Comparison of ENCODE assay signal across 13 cellular contexts in the genomic region with DNA sequence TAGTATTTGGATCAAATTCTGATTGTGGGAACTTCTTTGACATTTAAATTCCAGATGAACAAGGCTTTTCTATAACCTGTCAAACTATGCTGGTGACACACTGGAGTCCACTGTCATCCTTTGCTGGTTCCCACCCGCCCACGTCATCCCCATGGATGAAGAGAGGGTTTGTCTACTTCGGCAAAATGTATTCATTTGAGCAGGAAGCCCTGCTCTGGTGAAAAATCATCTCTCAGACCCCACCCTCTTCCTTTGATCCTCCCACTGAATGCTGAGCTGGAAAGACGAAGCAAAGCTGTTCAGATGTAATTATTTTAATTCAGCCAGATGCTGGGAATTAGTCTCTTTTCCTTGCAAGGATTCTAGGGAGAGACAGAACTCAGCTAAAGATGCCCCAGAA. TPM values are rescaled to one million over a fixed set of nuclear protein-coding genes. Genes with fewer than 3 reads are reported as not detected.
A peak's percentile ranks its signal among the peaks of the same experiment; 100 is the strongest.
DNase-seq lines count a peak whose midpoint lies in the region; ATAC-seq and TF ChIP-seq lines count a peak whose summit lies in the region.
"Had no signal": no experiment of that assay in that cellular context is flagged by ENCODE, and none has a peak within 500 bp of the region (broad histone marks: within the 10 kb centered on the region; RNA-seq: fewer than 3 reads in every experiment).

No MANE protein-coding gene starts in this region.

- TF ChIP-seq CTCF in WERI-Rb-1 (IDR thresholded peaks at IDR 0.05; ENCODE audit: low read depth, low read length) (no peak), fibroblast of villous mesenchyme (IDR thresholded peaks at IDR 0.05; ENCODE audit: insufficient read depth, low read depth, low read length) (no peak)

- H3K27me3 ChIP-seq in WERI-Rb-1 (ENCODE audit: insufficient read depth, low read depth, severe bottlenecking), result no peaks in the 10 kb centered on the region
- H3K27me3 ChIP-seq: ascending aorta had no signal

- H3K27ac Mint-ChIP-seq in activated naive CD8-positive, alpha-beta T cell treated with anti-CD3 and anti-CD28 coated beads, Interleukin-2, amount 50 U/mL, for 24 hours, result no peak overlapping the region
- H3K27ac Mint-ChIP-seq in activated naive CD8-positive, alpha-beta T cell treated with anti-CD3 and anti-CD28 coated beads for 36 hours, result no peak overlapping the region

- no peaks in the 10 kb centered on the region for H3K36me3 Mint-ChIP-seq in activated naive CD8-positive, alpha-beta T cell treated with anti-CD3 and anti-CD28 coated beads, Interleukin-2, amount 50 U/mL, for 24 hours (ENCODE audit: low read depth)
- H3K36me3 Mint-ChIP-seq in activated naive CD8-positive, alpha-beta T cell treated with anti-CD3 and anti-CD28 coated beads for 36 hours, result no peaks in the 10 kb centered on the region

- no peak overlapping the region for H3K4me3 Mint-ChIP-seq in activated naive CD8-positive, alpha-beta T cell treated with anti-CD3 and anti-CD28 coated beads, Interleukin-2, amount 50 U/mL, for 24 hours
- no peak overlapping the region for H3K4me3 Mint-ChIP-seq in activated naive CD8-positive, alpha-beta T cell treated with anti-CD3 and anti-CD28 coated beads for 36 hours
- H3K4me3 Mint-ChIP-seq: activated T-cell treated with anti-CD3 and anti-CD28 coated beads, Interleukin-2, amount 50 U/mL, for 4 hours had no signal

- no peaks in the 10 kb centered on the region for H3K36me3 ChIP-seq in WERI-Rb-1
- H3K36me3 ChIP-seq: ascending aorta, prostate gland had no signal

- ATAC-seq in activated naive CD8-positive, alpha-beta T cell treated with anti-CD3 and anti-CD28 coated beads, Interleukin-2, amount 50 U/mL, for 24 hours, result no peak

- H3K9me3 Mint-ChIP-seq in activated naive CD8-positive, alpha-beta T cell treated with anti-CD3 and anti-CD28 coated beads, Interleukin-2, amount 50 U/mL, for 24 hours, result no peaks in the 10 kb centered on the region
- H3K9me3 Mint-ChIP-seq in activated naive CD8-positive, alpha-beta T cell treated with anti-CD3 and anti-CD28 coated beads for 36 hours, result no peaks in the 10 kb centered on the region
- H3K9me3 Mint-ChIP-seq: activated T-cell treated with anti-CD3 and anti-CD28 coated beads, Interleukin-2, amount 50 U/mL, for 4 hours had no signal

- 0 out of 2 replicates have a peak overlapping the region, but pooled peaks have one; percentile 1 for H3K4me3 ChIP-seq in WERI-Rb-1 (ENCODE audit: low read depth, low read length)
- no peak overlapping the region for H3K4me3 ChIP-seq in fibroblast of villous mesenchyme (ENCODE audit: low read depth, low read length)
- H3K4me3 ChIP-seq: ascending aorta, prostate gland had no signal

- no peaks in the 10 kb centered on the region for H3K9me3 ChIP-seq in WERI-Rb-1 (ENCODE audit: severe bottlenecking)
- H3K9me3 ChIP-seq: ascending aorta, prostate gland had no signal

- no peak overlapping the region for H3K27ac ChIP-seq in WERI-Rb-1
- H3K27ac ChIP-seq: ascending aorta, prostate gland had no signal

- H3K4me1 Mint-ChIP-seq in activated naive CD8-positive, alpha-beta T cell treated with anti-CD3 and anti-CD28 coated beads, Interleukin-2, amount 50 U/mL, for 24 hours, result peaks cover 4% of the 10 kb centered on the region
- H3K4me1 Mint-ChIP-seq in activated naive CD8-positive, alpha-beta T cell treated with anti-CD3 and anti-CD28 coated beads for 36 hours, result peaks cover 3% of the 10 kb centered on the region

- DNase-seq in activated naive CD8-positive, alpha-beta T cell treated with anti-CD3 and anti-CD28 coated beads, Interleukin-2, amount 50 U/mL, for 24 hours, result peak; percentile 19
- DNase-seq in activated naive CD8-positive, alpha-beta T cell treated with anti-CD3 and anti-CD28 coated beads for 36 hours, result no peak
- DNase-seq in WERI-Rb-1 (no peak), fibroblast of villous mesenchyme (ENCODE audit: low read depth) (peak; percentile 25), superior temporal gyrus (ENCODE audit: extremely low spot score) (peak; percentile 53), OCI-M2 (lab: John Stamatoyannopoulos, UW; ENCODE audit: unreplicated experiment) (no peak), LoVo (ENCODE audit: low spot score) (no peak), SK-N-DZ (ENCODE audit: low spot score) (no peak)
- DNase-seq: activated T-cell treated with anti-CD3 and anti-CD28 coated beads, Interleukin-2, amount 50 U/mL, for 4 hours; NCI-H1694 treated with DMSO at 0.1 percent for 48 hours; SHP77 had no signal

- peaks cover 11% of the 10 kb centered on the region for H3K27me3 Mint-ChIP-seq in activated naive CD8-positive, alpha-beta T cell treated with anti-CD3 and anti-CD28 coated beads, Interleukin-2, amount 50 U/mL, for 24 hours
- peaks cover 7% of the 10 kb centered on the region for H3K27me3 Mint-ChIP-seq in activated naive CD8-positive, alpha-beta T cell treated with anti-CD3 and anti-CD28 coated beads for 36 hours

RNA-seq across cellular contexts. Expression of a gene that starts 50.5 kb away (rescaled TPM):
- 1 to 10 TPM in 1 of 2 experiments, under 1 TPM in 1; 0.72 to 1.2 TPM for total RNA-seq in activated naive CD8-positive, alpha-beta T cell treated with anti-CD3 and anti-CD28 coated beads for 36 hours
- total RNA-seq in fibroblast of villous mesenchyme, result under 0.01 and 0.32 TPM in 2 replicates
- 0.09 and 0.37 TPM in 2 replicates for polyA plus RNA-seq in SK-N-DZ (2014; cell fraction: cytosol; rRNA removed)
- 0.07 and 0.27 TPM in 2 replicates for polyA plus RNA-seq in SK-N-DZ (2014; cell fraction: nucleus; rRNA removed)

Comparison
In these comparisons a context has a peak if more than half of its experiments do, and no peak if none do; other contexts are left out.
1. DNase-seq: peak in activated naive CD8-positive, alpha-beta T cell treated with anti-CD3 and anti-CD28 coated beads, Interleukin-2, amount 50 U/mL, for 24 hours (single experiment), fibroblast of villous mesenchyme (single experiment) and superior temporal gyrus (single experiment); none in activated naive CD8-positive, alpha-beta T cell treated with anti-CD3 and anti-CD28 coated beads for 36 hours (single experiment), WERI-Rb-1 (single experiment), OCI-M2 (single experiment), LoVo (single experiment) and SK-N-DZ (single experiment).